ENCODE assay signal across 2 cellular contexts in the genomic region with DNA sequence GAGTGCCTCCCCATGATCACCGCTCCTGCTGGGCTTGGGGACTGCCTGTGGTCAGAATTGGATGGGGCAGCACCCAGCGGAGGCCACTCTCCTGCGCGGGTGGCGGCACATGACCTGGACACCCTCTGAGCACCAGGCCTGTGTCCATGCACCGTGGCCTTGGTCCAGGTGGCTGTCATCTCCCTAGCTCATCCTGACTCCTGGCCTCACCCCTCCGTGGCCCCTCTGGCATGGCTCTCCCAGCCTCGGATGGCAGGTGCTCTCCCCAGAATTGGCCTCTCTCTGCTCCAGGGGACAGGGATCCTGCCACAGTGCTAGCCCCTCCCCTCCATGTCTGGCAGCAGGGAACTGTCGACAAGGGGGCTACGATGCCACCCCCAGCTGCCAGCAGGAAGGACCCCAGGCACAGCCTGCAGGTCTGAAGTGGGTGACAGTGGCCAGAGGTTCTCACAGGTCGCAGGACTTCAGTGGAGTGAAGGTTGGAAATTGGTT.
TF ChIP-seq lines count a peak whose summit lies in the region.

No MANE protein-coding gene starts in this region.

TF ChIP-seq in A549, 52 proteins besides CTCF, POLR2A, EP300 and RAD21 (continued from another document):
- TF ChIP-seq MAZ (IDR thresholded peaks at IDR 0.05; ENCODE audit: borderline replicate concordance, low read depth, low read length) = no peak
- no peak for TF ChIP-seq ZSCAN20 (CRISPR knock-in tag; IDR thresholded peaks at IDR 0.05)
- TF ChIP-seq MAFK (IDR thresholded peaks at IDR 0.05; ENCODE audit: partially characterized antibody) = no peak
- TF ChIP-seq, protein P1, sequence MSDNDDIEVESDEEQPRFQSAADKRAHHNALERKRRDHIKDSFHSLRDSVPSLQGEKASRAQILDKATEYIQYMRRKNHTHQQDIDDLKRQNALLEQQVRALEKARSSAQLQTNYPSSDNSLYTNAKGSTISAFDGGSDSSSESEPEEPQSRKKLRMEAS (IDR thresholded peaks at IDR 0.05) = no peak
- no peak for TF ChIP-seq NFE2L2 (conservative IDR thresholded peaks at IDR 0.05; ENCODE audit: low read length)
- TF ChIP-seq, protein P2, sequence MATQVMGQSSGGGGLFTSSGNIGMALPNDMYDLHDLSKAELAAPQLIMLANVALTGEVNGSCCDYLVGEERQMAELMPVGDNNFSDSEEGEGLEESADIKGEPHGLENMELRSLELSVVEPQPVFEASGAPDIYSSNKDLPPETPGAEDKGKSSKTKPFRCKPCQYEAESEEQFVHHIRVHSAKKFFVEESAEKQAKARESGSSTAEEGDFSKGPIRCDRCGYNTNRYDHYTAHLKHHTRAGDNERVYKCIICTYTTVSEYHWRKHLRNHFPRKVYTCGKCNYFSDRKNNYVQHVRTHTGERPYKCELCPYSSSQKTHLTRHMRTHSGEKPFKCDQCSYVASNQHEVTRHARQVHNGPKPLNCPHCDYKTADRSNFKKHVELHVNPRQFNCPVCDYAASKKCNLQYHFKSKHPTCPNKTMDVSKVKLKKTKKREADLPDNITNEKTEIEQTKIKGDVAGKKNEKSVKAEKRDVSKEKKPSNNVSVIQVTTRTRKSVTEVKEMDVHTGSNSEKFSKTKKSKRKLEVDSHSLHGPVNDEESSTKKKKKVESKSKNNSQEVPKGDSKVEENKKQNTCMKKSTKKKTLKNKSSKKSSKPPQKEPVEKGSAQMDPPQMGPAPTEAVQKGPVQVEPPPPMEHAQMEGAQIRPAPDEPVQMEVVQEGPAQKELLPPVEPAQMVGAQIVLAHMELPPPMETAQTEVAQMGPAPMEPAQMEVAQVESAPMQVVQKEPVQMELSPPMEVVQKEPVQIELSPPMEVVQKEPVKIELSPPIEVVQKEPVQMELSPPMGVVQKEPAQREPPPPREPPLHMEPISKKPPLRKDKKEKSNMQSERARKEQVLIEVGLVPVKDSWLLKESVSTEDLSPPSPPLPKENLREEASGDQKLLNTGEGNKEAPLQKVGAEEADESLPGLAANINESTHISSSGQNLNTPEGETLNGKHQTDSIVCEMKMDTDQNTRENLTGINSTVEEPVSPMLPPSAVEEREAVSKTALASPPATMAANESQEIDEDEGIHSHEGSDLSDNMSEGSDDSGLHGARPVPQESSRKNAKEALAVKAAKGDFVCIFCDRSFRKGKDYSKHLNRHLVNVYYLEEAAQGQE (IDR thresholded peaks at IDR 0.05) = no peak
- TF ChIP-seq, protein P3, sequence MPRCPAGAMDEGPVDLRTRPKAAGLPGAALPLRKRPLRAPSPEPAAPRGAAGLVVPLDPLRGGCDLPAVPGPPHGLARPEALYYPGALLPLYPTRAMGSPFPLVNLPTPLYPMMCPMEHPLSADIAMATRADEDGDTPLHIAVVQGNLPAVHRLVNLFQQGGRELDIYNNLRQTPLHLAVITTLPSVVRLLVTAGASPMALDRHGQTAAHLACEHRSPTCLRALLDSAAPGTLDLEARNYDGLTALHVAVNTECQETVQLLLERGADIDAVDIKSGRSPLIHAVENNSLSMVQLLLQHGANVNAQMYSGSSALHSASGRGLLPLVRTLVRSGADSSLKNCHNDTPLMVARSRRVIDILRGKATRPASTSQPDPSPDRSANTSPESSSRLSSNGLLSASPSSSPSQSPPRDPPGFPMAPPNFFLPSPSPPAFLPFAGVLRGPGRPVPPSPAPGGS (IDR thresholded peaks at IDR 0.05) = no peak
- no peak for TF ChIP-seq HOXB13 (CRISPR knock-in tag; IDR thresholded peaks at IDR 0.05; ENCODE audit: low read depth)
- no peak for TF ChIP-seq RFX5 (IDR thresholded peaks at IDR 0.05)
- TF ChIP-seq NR3C1 (IDR thresholded peaks at IDR 0.05) = no peak
- no peak for TF ChIP-seq KDM5A (IDR thresholded peaks at IDR 0.05)
- no peak for TF ChIP-seq TP53 (CRISPR knock-in tag; IDR thresholded peaks at IDR 0.05)
- TF ChIP-seq FOXS1 (CRISPR knock-in tag; IDR thresholded peaks at IDR 0.05) = no peak

TF ChIP-seq in WTC11, 78 proteins besides CTCF, POLR2A, EP300 and RAD21:
- TF ChIP-seq, protein P4, sequence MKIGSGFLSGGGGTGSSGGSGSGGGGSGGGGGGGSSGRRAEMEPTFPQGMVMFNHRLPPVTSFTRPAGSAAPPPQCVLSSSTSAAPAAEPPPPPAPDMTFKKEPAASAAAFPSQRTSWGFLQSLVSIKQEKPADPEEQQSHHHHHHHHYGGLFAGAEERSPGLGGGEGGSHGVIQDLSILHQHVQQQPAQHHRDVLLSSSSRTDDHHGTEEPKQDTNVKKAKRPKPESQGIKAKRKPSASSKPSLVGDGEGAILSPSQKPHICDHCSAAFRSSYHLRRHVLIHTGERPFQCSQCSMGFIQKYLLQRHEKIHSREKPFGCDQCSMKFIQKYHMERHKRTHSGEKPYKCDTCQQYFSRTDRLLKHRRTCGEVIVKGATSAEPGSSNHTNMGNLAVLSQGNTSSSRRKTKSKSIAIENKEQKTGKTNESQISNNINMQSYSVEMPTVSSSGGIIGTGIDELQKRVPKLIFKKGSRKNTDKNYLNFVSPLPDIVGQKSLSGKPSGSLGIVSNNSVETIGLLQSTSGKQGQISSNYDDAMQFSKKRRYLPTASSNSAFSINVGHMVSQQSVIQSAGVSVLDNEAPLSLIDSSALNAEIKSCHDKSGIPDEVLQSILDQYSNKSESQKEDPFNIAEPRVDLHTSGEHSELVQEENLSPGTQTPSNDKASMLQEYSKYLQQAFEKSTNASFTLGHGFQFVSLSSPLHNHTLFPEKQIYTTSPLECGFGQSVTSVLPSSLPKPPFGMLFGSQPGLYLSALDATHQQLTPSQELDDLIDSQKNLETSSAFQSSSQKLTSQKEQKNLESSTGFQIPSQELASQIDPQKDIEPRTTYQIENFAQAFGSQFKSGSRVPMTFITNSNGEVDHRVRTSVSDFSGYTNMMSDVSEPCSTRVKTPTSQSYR (CRISPR knock-in tag; IDR thresholded peaks at IDR 0.05) = no peak
- TF ChIP-seq, protein P5, sequence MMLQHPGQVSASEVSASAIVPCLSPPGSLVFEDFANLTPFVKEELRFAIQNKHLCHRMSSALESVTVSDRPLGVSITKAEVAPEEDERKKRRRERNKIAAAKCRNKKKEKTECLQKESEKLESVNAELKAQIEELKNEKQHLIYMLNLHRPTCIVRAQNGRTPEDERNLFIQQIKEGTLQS (CRISPR knock-in tag; conservative IDR thresholded peaks at IDR 0.05) = no peak
- TF ChIP-seq FOXK1 (CRISPR knock-in tag; IDR thresholded peaks at IDR 0.05) (no peak), RELA (CRISPR knock-in tag; IDR thresholded peaks at IDR 0.05; ENCODE audit: borderline replicate concordance) (no peak), ESRRA (CRISPR knock-in tag; IDR thresholded peaks at IDR 0.05; ENCODE audit: borderline replicate concordance) (no peak), ZNF232 (CRISPR knock-in tag; IDR thresholded peaks at IDR 0.05) (no peak), TEAD4 (CRISPR knock-in tag; IDR thresholded peaks at IDR 0.05) (no peak), TP53 (CRISPR knock-in tag; IDR thresholded peaks at IDR 0.05) (no peak), RORB (CRISPR knock-in tag; IDR thresholded peaks at IDR 0.05) (no peak), ZNF671 (CRISPR knock-in tag; IDR thresholded peaks at IDR 0.05) (no peak), CREB1 (CRISPR knock-in tag; IDR thresholded peaks at IDR 0.05) (no peak)
- TF ChIP-seq, protein P6, sequence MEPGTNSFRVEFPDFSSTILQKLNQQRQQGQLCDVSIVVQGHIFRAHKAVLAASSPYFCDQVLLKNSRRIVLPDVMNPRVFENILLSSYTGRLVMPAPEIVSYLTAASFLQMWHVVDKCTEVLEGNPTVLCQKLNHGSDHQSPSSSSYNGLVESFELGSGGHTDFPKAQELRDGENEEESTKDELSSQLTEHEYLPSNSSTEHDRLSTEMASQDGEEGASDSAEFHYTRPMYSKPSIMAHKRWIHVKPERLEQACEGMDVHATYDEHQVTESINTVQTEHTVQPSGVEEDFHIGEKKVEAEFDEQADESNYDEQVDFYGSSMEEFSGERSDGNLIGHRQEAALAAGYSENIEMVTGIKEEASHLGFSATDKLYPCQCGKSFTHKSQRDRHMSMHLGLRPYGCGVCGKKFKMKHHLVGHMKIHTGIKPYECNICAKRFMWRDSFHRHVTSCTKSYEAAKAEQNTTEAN (CRISPR knock-in tag; IDR thresholded peaks at IDR 0.05) = no peak
- TF ChIP-seq, protein P7, sequence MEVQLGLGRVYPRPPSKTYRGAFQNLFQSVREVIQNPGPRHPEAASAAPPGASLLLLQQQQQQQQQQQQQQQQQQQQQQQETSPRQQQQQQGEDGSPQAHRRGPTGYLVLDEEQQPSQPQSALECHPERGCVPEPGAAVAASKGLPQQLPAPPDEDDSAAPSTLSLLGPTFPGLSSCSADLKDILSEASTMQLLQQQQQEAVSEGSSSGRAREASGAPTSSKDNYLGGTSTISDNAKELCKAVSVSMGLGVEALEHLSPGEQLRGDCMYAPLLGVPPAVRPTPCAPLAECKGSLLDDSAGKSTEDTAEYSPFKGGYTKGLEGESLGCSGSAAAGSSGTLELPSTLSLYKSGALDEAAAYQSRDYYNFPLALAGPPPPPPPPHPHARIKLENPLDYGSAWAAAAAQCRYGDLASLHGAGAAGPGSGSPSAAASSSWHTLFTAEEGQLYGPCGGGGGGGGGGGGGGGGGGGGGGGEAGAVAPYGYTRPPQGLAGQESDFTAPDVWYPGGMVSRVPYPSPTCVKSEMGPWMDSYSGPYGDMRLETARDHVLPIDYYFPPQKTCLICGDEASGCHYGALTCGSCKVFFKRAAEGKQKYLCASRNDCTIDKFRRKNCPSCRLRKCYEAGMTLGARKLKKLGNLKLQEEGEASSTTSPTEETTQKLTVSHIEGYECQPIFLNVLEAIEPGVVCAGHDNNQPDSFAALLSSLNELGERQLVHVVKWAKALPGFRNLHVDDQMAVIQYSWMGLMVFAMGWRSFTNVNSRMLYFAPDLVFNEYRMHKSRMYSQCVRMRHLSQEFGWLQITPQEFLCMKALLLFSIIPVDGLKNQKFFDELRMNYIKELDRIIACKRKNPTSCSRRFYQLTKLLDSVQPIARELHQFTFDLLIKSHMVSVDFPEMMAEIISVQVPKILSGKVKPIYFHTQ (CRISPR knock-in tag; IDR thresholded peaks at IDR 0.05) = no peak
- TF ChIP-seq, protein P8, sequence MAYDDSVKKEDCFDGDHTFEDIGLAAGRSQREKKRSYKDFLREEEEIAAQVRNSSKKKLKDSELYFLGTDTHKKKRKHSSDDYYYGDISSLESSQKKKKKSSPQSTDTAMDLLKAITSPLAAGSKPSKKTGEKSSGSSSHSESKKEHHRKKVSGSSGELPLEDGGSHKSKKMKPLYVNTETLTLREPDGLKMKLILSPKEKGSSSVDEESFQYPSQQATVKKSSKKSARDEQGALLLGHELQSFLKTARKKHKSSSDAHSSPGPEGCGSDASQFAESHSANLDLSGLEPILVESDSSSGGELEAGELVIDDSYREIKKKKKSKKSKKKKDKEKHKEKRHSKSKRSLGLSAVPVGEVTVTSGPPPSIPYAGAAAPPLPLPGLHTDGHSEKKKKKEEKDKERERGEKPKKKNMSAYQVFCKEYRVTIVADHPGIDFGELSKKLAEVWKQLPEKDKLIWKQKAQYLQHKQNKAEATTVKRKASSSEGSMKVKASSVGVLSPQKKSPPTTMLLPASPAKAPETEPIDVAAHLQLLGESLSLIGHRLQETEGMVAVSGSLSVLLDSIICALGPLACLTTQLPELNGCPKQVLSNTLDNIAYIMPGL (CRISPR knock-in tag; IDR thresholded peaks at IDR 0.05) = no peak
